1 cellular context compared by ENCODE assay signal in genomic region chr18:79784071-79784913, GRCh38.
TF ChIP-seq lines count a peak whose summit lies in the region.

No MANE protein-coding gene starts in this region.

TF ChIP-seq in HepG2, 621 proteins besides CTCF, POLR2A, EP300 and RAD21 (continued from another document):
- TF ChIP-seq HMGXB4 (CRISPR knock-in tag; IDR thresholded peaks at IDR 0.05; ENCODE audit: borderline replicate concordance in 1 of 2, low read depth in 1 of 2) (no peak), ZNF484 (CRISPR knock-in tag; IDR thresholded peaks at IDR 0.05; ENCODE audit: borderline replicate concordance, low read depth) (no peak), ZNF816 (CRISPR knock-in tag; IDR thresholded peaks at IDR 0.05; ENCODE audit: borderline replicate concordance) (no peak), ATF7 (IDR thresholded peaks at IDR 0.05) (peak; percentile 92), ATF7 (CRISPR knock-in tag; IDR thresholded peaks at IDR 0.05) (no peak), GTF2F1 (IDR thresholded peaks at IDR 0.05; ENCODE audit: low read length) (no peak), HOXA3 (CRISPR knock-in tag; IDR thresholded peaks at IDR 0.05) (peak; percentile 41; the same call in 1 of the 2 replicates), ZBTB21 (CRISPR knock-in tag; IDR thresholded peaks at IDR 0.05) (peak; percentile 92), PAWR (CRISPR knock-in tag; IDR thresholded peaks at IDR 0.05; ENCODE audit: borderline replicate concordance) (no peak), GLI4 (CRISPR knock-in tag; IDR thresholded peaks at IDR 0.05; ENCODE audit: borderline replicate concordance) (no peak), ZNF335 (CRISPR knock-in tag; IDR thresholded peaks at IDR 0.05) (no peak), ZNF691 (CRISPR knock-in tag; IDR thresholded peaks at IDR 0.05; ENCODE audit: borderline replicate concordance, low read depth) (no peak), ZNF296 (CRISPR knock-in tag; conservative IDR thresholded peaks at IDR 0.05) (no peak), ZNF720 (CRISPR knock-in tag; IDR thresholded peaks at IDR 0.05) (no peak), ZBTB7A (CRISPR knock-in tag; IDR thresholded peaks at IDR 0.05) (no peak)
